ENCODE assay signal across 11 cellular contexts in the genomic region with DNA sequence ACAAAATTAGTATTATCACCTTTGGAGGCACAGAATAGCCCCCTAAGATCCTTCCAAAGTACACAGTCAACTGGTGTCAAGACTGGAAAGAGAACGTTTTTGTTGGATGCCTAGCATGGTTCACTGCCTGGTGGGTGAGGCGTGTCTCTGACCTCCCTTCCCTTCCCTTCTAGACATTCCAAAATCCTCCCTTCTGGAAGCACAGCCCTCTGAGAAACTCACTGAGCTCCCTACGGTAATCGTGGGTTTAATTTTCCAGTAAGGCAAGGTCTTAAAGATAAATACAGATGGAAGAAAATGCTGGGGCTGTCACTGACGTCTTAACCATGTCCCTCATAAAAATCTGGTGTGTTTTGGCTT.
"Had no signal": no experiment of that assay in that cellular context is flagged by ENCODE, and none has a peak within 500 bp of the region (broad histone marks: within the 10 kb centered on the region; RNA-seq: fewer than 3 reads in every experiment).

No MANE protein-coding gene starts in this region.

- H3K9me3 ChIP-seq: tibial nerve, vagina had no signal

- H3K27ac ChIP-seq: foreskin keratinocyte, parathyroid adenoma, vagina had no signal

- H3K4me1 ChIP-seq: foreskin keratinocyte, vagina had no signal

- H3K36me3 ChIP-seq: tibial nerve, vagina had no signal

- H3K79me2 ChIP-seq: parathyroid adenoma had no signal

- H3K4me3 ChIP-seq: tibial nerve, vagina had no signal

- H3K9ac ChIP-seq: parathyroid adenoma had no signal

- H3K27me3 ChIP-seq: tibial nerve, vagina had no signal

- H2AFZ ChIP-seq: parathyroid adenoma had no signal

- DNase-seq: activated CD4-positive, alpha-beta T cell treated with anti-CD3 and anti-CD28 coated beads, Interleukin-2, amount 10 ng/mL, durations not matched to agents 24 days and 14 days; activated CD8-positive, alpha-beta memory T cell treated with anti-CD3 and anti-CD28 coated beads for 24 hours; activated naive CD4-positive, alpha-beta T cell treated with anti-CD3 and anti-CD28 coated beads for 36 hours; dermis blood vessel endothelial cell; endodermal cell; foreskin keratinocyte; small intestine; T-helper 1 cell had no signal
